Comparison of ENCODE assay signal across 25 cellular contexts in the genomic region with DNA sequence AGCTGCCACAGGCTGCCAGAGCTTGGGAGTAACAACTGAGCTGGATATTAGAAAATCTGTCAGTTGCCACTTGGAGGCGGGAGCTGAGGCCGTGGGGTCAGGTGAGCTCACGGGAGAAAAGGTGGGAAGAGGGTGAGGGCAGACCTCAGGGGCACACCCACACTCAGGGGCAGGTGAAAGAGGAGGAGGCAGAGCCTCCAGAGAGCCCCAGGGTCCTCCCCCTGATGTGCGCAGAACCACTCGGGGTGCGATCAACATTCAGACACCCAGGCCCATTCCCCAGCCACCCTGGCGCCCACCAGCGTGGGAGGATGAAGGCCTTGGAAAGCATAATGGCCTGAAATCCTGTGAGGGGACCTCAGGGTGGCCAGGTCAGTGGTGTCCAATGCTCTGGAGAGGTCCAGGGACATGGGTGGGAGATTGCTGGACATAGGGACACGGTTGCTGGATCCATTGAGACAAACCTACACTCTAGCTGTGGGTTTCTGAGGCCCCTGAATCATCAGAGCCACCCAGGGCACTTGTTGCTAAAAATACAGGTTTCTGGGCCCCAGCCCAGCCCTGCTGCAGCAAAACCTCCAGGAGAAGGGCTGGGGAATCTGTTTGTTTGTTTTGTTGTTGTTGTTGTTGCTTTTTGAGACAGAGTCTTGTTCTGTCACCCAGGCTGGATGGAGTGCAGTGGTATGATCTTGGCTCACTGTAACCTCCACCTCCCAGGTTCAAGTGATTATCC.
"Had no signal": no experiment of that assay in that cellular context is flagged by ENCODE, and none has a peak within 500 bp of the region (broad histone marks: within the 10 kb centered on the region; RNA-seq: fewer than 3 reads in every experiment).

No MANE protein-coding gene starts in this region.

- H3K36me3 ChIP-seq: gastrocnemius medialis, heart left ventricle, ovary, sigmoid colon, tibial artery, upper lobe of left lung had no signal

- H3K9me3 Mint-ChIP-seq: effector memory CD8-positive, alpha-beta T cell; natural killer cell treated with Interleukin-12 subunit alpha and Interleukin-12 subunit beta and Interleukin-15 and Interleukin-18, amount 100 ng/mL, for 72 hours had no signal

- H3K4me2 ChIP-seq: hepatocyte had no signal

- H3K4me3 ChIP-seq: gastrocnemius medialis, heart left ventricle, hepatocyte, lung, ovary, psoas muscle, sigmoid colon, testis, tibial artery, upper lobe of left lung had no signal

- H3K27ac Mint-ChIP-seq: effector memory CD8-positive, alpha-beta T cell; memory B cell; naive B cell; natural killer cell treated with Interleukin-12 subunit alpha and Interleukin-12 subunit beta and Interleukin-15 and Interleukin-18, amount 100 ng/mL, for 72 hours; stimulated activated memory B cell treated with anti-CD40 and anti-IgM and Interleukin-4, amounts not matched to agents 10 μg/mL and 1 μg/mL and 100 μg/mL, for 72 hours had no signal

- H3K4me1 ChIP-seq: gastrocnemius medialis, heart left ventricle, psoas muscle, sigmoid colon, tibial artery, upper lobe of left lung had no signal

- H3K27me3 Mint-ChIP-seq: effector memory CD8-positive, alpha-beta T cell; memory B cell; naive B cell; natural killer cell treated with Interleukin-12 subunit alpha and Interleukin-12 subunit beta and Interleukin-15 and Interleukin-18, amount 100 ng/mL, for 72 hours; stimulated activated memory B cell treated with anti-CD40 and anti-IgM and Interleukin-4, amounts not matched to agents 10 μg/mL and 1 μg/mL and 100 μg/mL, for 72 hours had no signal

- DNase-seq: cortex of kidney; effector memory CD8-positive, alpha-beta T cell; foreskin fibroblast; gastrocnemius medialis; heart left ventricle; kidney; naive B cell; occipital lobe; ovary; posterior cingulate gyrus; psoas muscle; right cardiac atrium; sigmoid colon; stimulated activated CD4-positive, alpha-beta T cell treated with anti-CD3 and anti-CD28 coated beads, Interleukin-4, amount 100 ng/mL, for 4 hours; stimulated activated naive CD8-positive, alpha-beta T cell treated with anti-CD3 and anti-CD28 coated beads, Interleukin-15, Interleukin-2, amounts not matched to agents 100 U/mL and 50 U/mL, for 24 hours; substantia nigra; testis; tibial artery; upper lobe of left lung had no signal

- H3K4me3 Mint-ChIP-seq: effector memory CD8-positive, alpha-beta T cell; memory B cell; naive B cell; natural killer cell treated with Interleukin-12 subunit alpha and Interleukin-12 subunit beta and Interleukin-15 and Interleukin-18, amount 100 ng/mL, for 72 hours; stimulated activated memory B cell treated with anti-CD40 and anti-IgM and Interleukin-4, amounts not matched to agents 10 μg/mL and 1 μg/mL and 100 μg/mL, for 72 hours had no signal

- ATAC-seq: effector memory CD8-positive, alpha-beta T cell; gastrocnemius medialis; heart left ventricle; left lobe of liver; natural killer cell treated with Interleukin-12 subunit alpha and Interleukin-12 subunit beta and Interleukin-15 and Interleukin-18, amount 100 ng/mL, for 72 hours; psoas muscle; right cardiac atrium; stimulated activated memory B cell treated with anti-CD40 and anti-IgM and Interleukin-4, amounts not matched to agents 10 μg/mL and 1 μg/mL and 100 μg/mL, for 72 hours; stimulated activated naive CD8-positive, alpha-beta T cell treated with anti-CD3 and anti-CD28 coated beads, Interleukin-15, Interleukin-2, amounts not matched to agents 100 U/mL and 50 U/mL, for 24 hours had no signal

- H2AFZ ChIP-seq: hepatocyte had no signal

- H3K27ac ChIP-seq: gastrocnemius medialis, heart left ventricle, hepatocyte, ovary, psoas muscle, sigmoid colon, testis, tibial artery, upper lobe of left lung had no signal

- H3K79me2 ChIP-seq: hepatocyte had no signal

- H3K27me3 ChIP-seq: gastrocnemius medialis, heart left ventricle, hepatocyte, ovary, sigmoid colon, testis, tibial artery, upper lobe of left lung had no signal

- H3K4me1 Mint-ChIP-seq: memory B cell; stimulated activated memory B cell treated with anti-CD40 and anti-IgM and Interleukin-4, amounts not matched to agents 10 μg/mL and 1 μg/mL and 100 μg/mL, for 72 hours had no signal

- H3K9me3 ChIP-seq: gastrocnemius medialis, heart left ventricle, ovary, psoas muscle, sigmoid colon, testis, tibial artery, upper lobe of left lung had no signal

- H3K36me3 Mint-ChIP-seq: memory B cell had no signal
